Comparison of ENCODE assay signal across 32 cellular contexts in genomic region chr18:58061349-58061748, GRCh38.
"Had no signal": no experiment of that assay in that cellular context is flagged by ENCODE, and none has a peak within 500 bp of the region (broad histone marks: within the 10 kb centered on the region; RNA-seq: fewer than 3 reads in every experiment).

No MANE protein-coding gene starts in this region.

- ATAC-seq: activated CD4-positive, CD25-positive, alpha-beta regulatory T cell treated with anti-CD3 and anti-CD28 coated beads, Interleukin-2, amount 50 U/mL, for 24 hours; activated CD8-positive, alpha-beta T cell treated with anti-CD3 and anti-CD28 coated beads for 36 hours; activated T-cell treated with anti-CD3 and anti-CD28 coated beads, Interleukin-2, amount 50 U/mL, for 4 hours; activated T-helper 17 cell treated with anti-CD3 and anti-CD28 coated beads, Interleukin-2, amount 50 U/mL, for 72 hours; body of pancreas; esophagus mucosa; T-helper 17 cell had no signal

- H3K27me3 Mint-ChIP-seq: activated B cell treated with CpG ODN at 0.5 μM for 24 hours; activated CD8-positive, alpha-beta T cell treated with anti-CD3 and anti-CD28 coated beads for 36 hours; activated naive CD8-positive, alpha-beta T cell had no signal

- H3K9me3 Mint-ChIP-seq: activated B cell treated with CpG ODN at 0.5 μM for 24 hours; activated CD8-positive, alpha-beta T cell treated with anti-CD3 and anti-CD28 coated beads for 36 hours; activated T-cell treated with anti-CD3 and anti-CD28 coated beads, Interleukin-2, amount 50 U/mL, for 4 hours; activated T-helper 17 cell treated with anti-CD3 and anti-CD28 coated beads, Interleukin-2, amount 50 U/mL, for 72 hours; T-helper 2 cell treated with Interferon-gamma antibody and Interleukin-4, amounts not matched to agents 5 μg/mL and 100 μg/mL, for 36 hours had no signal

- FAIRE-seq: endometrium, frontal cortex had no signal

- H3K9me3 ChIP-seq: body of pancreas, breast epithelium, colonic mucosa had no signal

- H3K4me1 Mint-ChIP-seq: activated T-helper 17 cell treated with anti-CD3 and anti-CD28 coated beads, Interleukin-2, amount 50 U/mL, for 72 hours; T-helper 17 cell had no signal

- H3K36me3 Mint-ChIP-seq: activated naive CD8-positive, alpha-beta T cell had no signal

- DNase-seq: activated B cell treated with CpG ODN at 0.5 μM for 24 hours; activated CD4-positive, alpha-beta T cell treated with anti-CD3 and anti-CD28 coated beads for 48 hours; activated CD4-positive, alpha-beta T cell treated with anti-CD3 and anti-CD28 coated beads, Interleukin-2, amount 50 U/mL, for 1 hour; activated CD4-positive, alpha-beta T cell treated with anti-CD3 and anti-CD28 coated beads, Interleukin-2, amount 50 U/mL, for 48 hours; activated CD8-positive, alpha-beta memory T cell treated with anti-CD3 and anti-CD28 coated beads for 24 hours; activated CD8-positive, alpha-beta T cell treated with anti-CD3 and anti-CD28 coated beads for 36 hours; activated effector memory CD4-positive, alpha-beta T cell treated with Interleukin-2 at 50 U/mL for 16 hours; activated gamma-delta T cell treated with Interleukin-2 at 50 U/mL for 16 hours; activated naive CD4-positive, alpha-beta T cell treated with anti-CD3 and anti-CD28 coated beads, Interleukin-2, amount 50 U/mL, for 16 hours; activated naive CD4-positive, alpha-beta T cell treated with Interleukin-2 at 50 U/mL for 16 hours; activated T-cell treated with anti-CD3 and anti-CD28 coated beads, Interleukin-2, amount 50 U/mL, for 4 hours; amniotic stem cell; aorta; body of pancreas; central memory CD4-positive, alpha-beta T cell; cerebellar nuclear complex; colonic mucosa; effector CD8-positive, alpha-beta T cell; foreskin fibroblast; head of caudate nucleus; T-helper 17 cell; T1000; WERI-Rb-1 had no signal

- H3K27ac ChIP-seq: breast epithelium, cardiac muscle cell, colonic mucosa had no signal

- H3K27ac Mint-ChIP-seq: activated B cell treated with CpG ODN at 0.5 μM for 24 hours; activated CD8-positive, alpha-beta T cell treated with anti-CD3 and anti-CD28 coated beads for 36 hours; activated naive CD8-positive, alpha-beta T cell; activated T-helper 17 cell treated with anti-CD3 and anti-CD28 coated beads, Interleukin-2, amount 50 U/mL, for 72 hours; T-helper 17 cell; T-helper 2 cell treated with Interferon-gamma antibody and Interleukin-4, amounts not matched to agents 5 μg/mL and 100 μg/mL, for 36 hours had no signal

- H3K4me3 Mint-ChIP-seq: activated B cell treated with CpG ODN at 0.5 μM for 24 hours; activated CD8-positive, alpha-beta T cell treated with anti-CD3 and anti-CD28 coated beads for 36 hours; activated naive CD8-positive, alpha-beta T cell; activated T-cell treated with anti-CD3 and anti-CD28 coated beads, Interleukin-2, amount 50 U/mL, for 4 hours; activated T-helper 17 cell treated with anti-CD3 and anti-CD28 coated beads, Interleukin-2, amount 50 U/mL, for 72 hours; T-helper 17 cell; T-helper 2 cell treated with Interferon-gamma antibody and Interleukin-4, amounts not matched to agents 5 μg/mL and 100 μg/mL, for 36 hours had no signal

- H3K36me3 ChIP-seq: breast epithelium, cardiac muscle cell, colonic mucosa had no signal

- H3K27me3 ChIP-seq: body of pancreas, breast epithelium, cardiac muscle cell, colonic mucosa had no signal

- H3K4me1 ChIP-seq: breast epithelium, colonic mucosa had no signal

- H3K4me3 ChIP-seq: body of pancreas, breast epithelium, cardiac muscle cell, colonic mucosa had no signal
